8 cellular contexts compared by ENCODE assay signal in genomic region chr6:165986647-165987482, GRCh38.
DNase-seq lines count a peak whose midpoint lies in the region; ATAC-seq and TF ChIP-seq lines count a peak whose summit lies in the region.

No MANE protein-coding gene starts in this region.

- peak overlapping the region; percentile 27 for H3K27ac ChIP-seq in temporal lobe (ENCODE audit: low read depth, low read length)
- no peak overlapping the region for H3K27ac ChIP-seq in right lobe of liver

- TF ChIP-seq CTCF in right lobe of liver (IDR thresholded peaks at IDR 0.05) (no peak), GM10266 (IDR thresholded peaks at IDR 0.05; ENCODE audit: control insufficient read depth, insufficient read depth, low read depth, missing control alignments) (no peak)

- peaks cover 0 to 8% (median 8%) of the 10 kb centered on the region in 3 donors for H3K4me1 Mint-ChIP-seq in IgD-negative memory B cell

- H3K36me3 ChIP-seq in right lobe of liver = no peaks in the 10 kb centered on the region

- peaks cover 40% of the 10 kb centered on the region for H3K27me3 Mint-ChIP-seq in IgD-negative memory B cell

- 1% methylated on average over 23 of the region's 31 CpGs for whole genome bisulfite sequencing in right lobe of liver (ENCODE audit: insufficient coverage, low coverage, low lambda C conversion rate, missing lambda C conversion rate)

- DNase-seq in cerebellar cortex (ENCODE audit: low spot score) = peak; percentile 56
- DNase-seq in iPS-NIHi7 (ENCODE audit: extremely low spot score) = peak; percentile 55
- DNase-seq in NCI-H1436 treated with DMSO at 0.1 percent for 48 hours (lab: John Stamatoyannopoulos, UW) = no peak
- no peak for DNase-seq in DMS79 treated with DMSO at 0.1 percent for 48 hours (lab: John Stamatoyannopoulos, UW)
- no peak for DNase-seq in right lobe of liver
- DNase-seq in GM10266 (ENCODE audit: extremely low spot score) = no peak

- peaks cover 1% of the 10 kb centered on the region for H3K36me3 Mint-ChIP-seq in IgD-negative memory B cell

- H3K27ac Mint-ChIP-seq in IgD-negative memory B cell = no peak overlapping the region

- H3K4me1 ChIP-seq in right lobe of liver = no peaks in the 10 kb centered on the region

- peaks cover 0 to 3% of the 10 kb centered on the region in 2 donors for H3K27me3 ChIP-seq in right lobe of liver

- no peak for TF ChIP-seq POLR2A in right lobe of liver (IDR thresholded peaks at IDR 0.05)

- no peak overlapping the region for H3K4me3 ChIP-seq in right lobe of liver

- ATAC-seq in right lobe of liver = no peak

- intact Hi-C loops in right lobe of liver (cut with DNase I) = no loop called here

- peak overlapping the region in 3 of 4 donors; percentile 12 to 52 (median 14) for H3K4me3 Mint-ChIP-seq in IgD-negative memory B cell

- no peaks in the 10 kb centered on the region for H3K9me3 ChIP-seq in right lobe of liver

- H3K9me3 Mint-ChIP-seq in IgD-negative memory B cell = no peaks in the 10 kb centered on the region

Comparison
In these comparisons a context has a peak if more than half of its experiments do, and no peak if none do; other contexts are left out.
1. DNase-seq: peak in cerebellar cortex (single experiment) and iPS-NIHi7 (single experiment); none in NCI-H1436 treated with DMSO at 0.1 percent for 48 hours (single experiment), DMS79 treated with DMSO at 0.1 percent for 48 hours (single experiment), right lobe of liver (0 of 3) and GM10266 (single experiment).